In the genomic region with DNA sequence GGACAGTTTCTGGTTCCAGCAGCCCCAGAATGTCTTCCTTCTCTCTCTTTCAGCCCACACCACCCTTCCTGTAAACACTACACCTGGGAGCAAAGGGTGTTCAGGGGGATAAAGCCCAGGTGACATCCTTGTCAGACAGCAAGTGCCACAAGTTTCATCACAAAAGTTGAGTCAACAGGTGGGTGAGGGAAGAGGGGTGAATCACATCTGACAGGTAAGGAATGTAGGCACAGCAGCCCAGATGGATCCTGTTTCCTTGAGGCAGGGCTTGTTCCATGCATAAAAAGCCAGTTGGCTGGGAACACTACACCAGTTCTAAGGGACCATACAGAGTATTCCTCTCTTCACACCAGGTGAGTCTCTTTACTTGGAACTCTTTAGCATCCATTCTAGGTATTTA, we compare ENCODE assay signal across 20 cellular contexts. TPM values are rescaled to one million over a fixed set of nuclear protein-coding genes. Genes with fewer than 3 reads are reported as not detected.
"Had no signal": no experiment of that assay in that cellular context is flagged by ENCODE, and none has a peak within 500 bp of the region (broad histone marks: within the 10 kb centered on the region; RNA-seq: fewer than 3 reads in every experiment).

A gene with protein sequence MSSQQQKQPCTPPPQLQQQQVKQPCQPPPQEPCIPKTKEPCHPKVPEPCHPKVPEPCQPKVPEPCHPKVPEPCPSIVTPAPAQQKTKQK (plus strand): TSS at position 309 of the 400 bp plus-strand sequence. CDS start 1,143 bp downstream, outside the sequence.

- H3K9me3 ChIP-seq: body of pancreas, gastrocnemius medialis, heart left ventricle, mucosa of descending colon had no signal

- H3K4me1 ChIP-seq: body of pancreas, gastrocnemius medialis, heart left ventricle, parathyroid adenoma had no signal

- H3K36me3 ChIP-seq: gastrocnemius medialis, heart left ventricle had no signal

- H3K27me3 ChIP-seq: body of pancreas, gastrocnemius medialis, heart left ventricle had no signal

- H3K27ac ChIP-seq: body of pancreas, gastrocnemius medialis, heart left ventricle, parathyroid adenoma had no signal

- H3K9ac ChIP-seq: parathyroid adenoma had no signal

- DNase-seq: activated CD4-positive, alpha-beta T cell treated with anti-CD3 and anti-CD28 coated beads, Interleukin-2, amount 10 ng/mL, durations not matched to agents 7 days and 5 days; activated naive CD8-positive, alpha-beta T cell treated with anti-CD3 and anti-CD28 coated beads for 36 hours; amygdala; body of pancreas; cortex of kidney; effector CD4-positive, alpha-beta T cell; gastrocnemius medialis; heart left ventricle; immature natural killer cell; left colon; mucosa of descending colon; naive thymus-derived CD4-positive, alpha-beta T cell; stimulated activated CD4-positive, alpha-beta T cell treated with anti-CD3 and anti-CD28 coated beads, Interleukin-15, amount 100 ng/mL, for 24 hours; stimulated activated CD4-positive, alpha-beta T cell treated with anti-CD3 and anti-CD28 coated beads, Interleukin-4, amount 100 ng/mL, for 24 hours; stimulated activated naive CD4-positive, alpha-beta T cell treated with Interleukin-2 at 50 U/mL for 16 hours; substantia nigra; SW 1271 had no signal

- H3K4me3 ChIP-seq: body of pancreas, gastrocnemius medialis, heart left ventricle, mucosa of descending colon had no signal

- H2AFZ ChIP-seq: parathyroid adenoma had no signal

- ATAC-seq: body of pancreas; gastrocnemius medialis; heart left ventricle; left colon; mucosa of descending colon; naive thymus-derived CD4-positive, alpha-beta T cell had no signal

- H3K79me2 ChIP-seq: parathyroid adenoma had no signal

RNA-seq across cellular contexts. Expression of the gene that starts here (rescaled TPM):
- total RNA-seq: activated CD4-positive, alpha-beta T cell treated with anti-CD3 and anti-CD28 coated beads, Interleukin-2, amount 10 ng/mL, durations not matched to agents 7 days and 5 days; activated CD8-positive, alpha-beta memory T cell treated with anti-CD3 and anti-CD28 coated beads for 36 hours; activated naive CD8-positive, alpha-beta T cell treated with anti-CD3 and anti-CD28 coated beads for 36 hours; activated T-helper 1 cell treated with anti-CD3 and anti-CD28 coated beads, Interleukin-12 subunit alpha, Interleukin-12 subunit beta, Interleukin-2, Interleukin-4 antibody, amounts not matched to agents 30 ng/mL and 10 ng/mL and 1 ng/mL, durations not matched to agents 14 hours and 24 hours and 36 hours; body of pancreas; gastrocnemius medialis; heart left ventricle; left colon; mucosa of descending colon; naive thymus-derived CD4-positive, alpha-beta T cell had no signal
- polyA plus RNA-seq: heart left ventricle; immature natural killer cell; naive thymus-derived CD4-positive, alpha-beta T cell had no signal
